8 cellular contexts compared by ENCODE assay signal in genomic region chr10:43128958-43129706, GRCh38. TPM values are rescaled to one million over a fixed set of nuclear protein-coding genes. Genes with fewer than 3 reads are reported as not detected.
DNase-seq lines count a peak whose midpoint lies in the region; ATAC-seq, FAIRE-seq and TF ChIP-seq lines count a peak whose summit lies in the region.

No MANE protein-coding gene starts in this region.

- H3K4me1 ChIP-seq in lower lobe of right lung, result peaks cover 12% of the 10 kb centered on the region

- TF ChIP-seq CTCF in lower lobe of right lung (IDR thresholded peaks at IDR 0.05), result no peak

- H3K36me3 ChIP-seq in lower lobe of right lung, result no peaks in the 10 kb centered on the region

- no peaks in the 10 kb centered on the region for H3K36me3 Mint-ChIP-seq in activated naive CD4-positive, alpha-beta T cell treated with anti-CD3 and anti-CD28 coated beads, Interleukin-2, amount 50 U/mL, for 72 hours

- H3K4me3 ChIP-seq in lower lobe of right lung, result no peak overlapping the region

- no peaks in the 10 kb centered on the region for H3K9me3 Mint-ChIP-seq in activated naive CD4-positive, alpha-beta T cell treated with anti-CD3 and anti-CD28 coated beads, Interleukin-2, amount 50 U/mL, for 72 hours

- intact Hi-C loops in lower lobe of right lung (cut with DNase I), result no loop called here
- intact Hi-C loops in left colon (cut with DNase I, micrococcal nuclease), result no loop called here

- no peaks in the 10 kb centered on the region for H3K9me3 ChIP-seq in lower lobe of right lung

- TF ChIP-seq POLR2A in GM12891 (IDR thresholded peaks at IDR 0.05; ENCODE audit: low read depth, low read length), result no peak

- H3K27ac ChIP-seq in lower lobe of right lung, result peak overlapping the region; percentile 62

- H3K27me3 ChIP-seq in lower lobe of right lung (ENCODE audit: low read depth), result no peaks in the 10 kb centered on the region

- ATAC-seq in GM21576 (IDR thresholded peaks at IDR 0.05; ENCODE audit: unreplicated experiment) (peak; percentile 74), lower lobe of right lung (peak; percentile 68 to 79), left colon (no peak)
- ATAC-seq in activated naive CD4-positive, alpha-beta T cell treated with anti-CD3 and anti-CD28 coated beads, Interleukin-2, amount 50 U/mL, for 72 hours, result peak; percentile 73 to 92

- FAIRE-seq in GM12891 (lab: Jason Lieb, UNC), result peak; percentile 78
- FAIRE-seq in HTR-8/SVneo (lab: Jason Lieb, UNC), result peak; percentile 93

- no peak for DNase-seq in GM12891 (ENCODE audit: insufficient read length, low spot score)
- peak; percentile 95 for DNase-seq in HTR-8/SVneo (ENCODE audit: insufficient read length, low spot score)
- peak in 1 of 2 donors; percentile 29 for DNase-seq in activated naive CD4-positive, alpha-beta T cell treated with anti-CD3 and anti-CD28 coated beads, Interleukin-2, amount 50 U/mL, for 72 hours (ENCODE audit: low spot score in 2 of 2)
- no peak for DNase-seq in lower lobe of right lung
- no peak for DNase-seq in hippocampal formation (lab: John Stamatoyannopoulos, UW)
- no peak for DNase-seq in central memory CD4-positive, alpha-beta T cell
- DNase-seq in left colon, result no peak

- H3K27ac Mint-ChIP-seq in activated naive CD4-positive, alpha-beta T cell treated with anti-CD3 and anti-CD28 coated beads, Interleukin-2, amount 50 U/mL, for 72 hours, result no peak overlapping the region

TF ChIP-seq in GM12891, 5 proteins besides CTCF, POLR2A, EP300 and RAD21:
- TF ChIP-seq POU2F2 (IDR thresholded peaks at IDR 0.05; ENCODE audit: low read depth, low read length) (no peak), SPI1 (IDR thresholded peaks at IDR 0.05; ENCODE audit: low read depth, low read length) (0 out of 2 replicates have a peak, but pooled peaks have one; percentile 6)

RNA-seq across cellular contexts. Expression of gene CSGALNACT2, which starts 9.1 kb away (rescaled TPM):
- polyA plus RNA-seq in GM12891 (2012; ENCODE audit: low read depth, missing spikeins), result 4.2 TPM
- total RNA-seq in activated naive CD4-positive, alpha-beta T cell treated with anti-CD3 and anti-CD28 coated beads, Interleukin-2, amount 50 U/mL, for 72 hours, result 10 to 100 TPM; 28.7 to 38.8 TPM
- total RNA-seq in lower lobe of right lung (36.4 TPM), left colon (1 to 10 TPM; 4.7 to 6.7 TPM)

RNA-seq across cellular contexts. Expression of gene RET, which starts 52.3 kb away (rescaled TPM):
- polyA plus RNA-seq in GM12891 (2012; ENCODE audit: low read depth, missing spikeins), result 0.03 TPM
- total RNA-seq in activated naive CD4-positive, alpha-beta T cell treated with anti-CD3 and anti-CD28 coated beads, Interleukin-2, amount 50 U/mL, for 72 hours, result under 1 TPM in 1 of 2 donors, not detected in 1; 0.45 TPM
- total RNA-seq in lower lobe of right lung (0.68 TPM), left colon (1 to 10 TPM; 1.5 to 1.6 TPM)
